ENCODE assay signal across 24 cellular contexts in the genomic region with DNA sequence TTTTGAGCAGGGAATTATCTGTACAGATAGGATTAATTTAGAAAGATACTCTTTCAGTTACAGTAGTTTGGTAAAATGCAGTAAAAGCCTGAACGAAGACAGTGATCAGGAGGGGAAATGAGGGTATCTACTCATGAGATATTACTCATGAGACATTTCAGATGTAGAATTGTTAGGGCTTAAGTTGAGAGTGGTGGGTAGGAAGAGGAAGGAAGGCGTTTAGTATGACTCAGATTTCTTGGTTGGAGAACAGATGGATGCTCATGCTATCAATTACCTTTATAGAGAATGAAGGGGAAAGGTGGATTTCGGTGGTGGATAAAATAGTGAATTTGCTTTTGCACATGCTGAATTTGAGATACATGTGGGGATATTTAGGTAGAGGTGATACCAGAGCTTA. TPM values are rescaled to one million over a fixed set of nuclear protein-coding genes. Genes with fewer than 3 reads are reported as not detected.
"Had no signal": no experiment of that assay in that cellular context is flagged by ENCODE, and none has a peak within 500 bp of the region (broad histone marks: within the 10 kb centered on the region; RNA-seq: fewer than 3 reads in every experiment).

No MANE protein-coding gene starts in this region.

- H3K27me3 ChIP-seq: colonic mucosa, dorsolateral prefrontal cortex, esophagus squamous epithelium, gastrocnemius medialis, heart right ventricle, left lung had no signal

- H3K27ac ChIP-seq: colonic mucosa, dorsolateral prefrontal cortex, epithelial cell of prostate, esophagus squamous epithelium, gastrocnemius medialis, heart right ventricle, left lung, lower lobe of right lung had no signal

- H3K9me3 ChIP-seq: colonic mucosa, esophagus squamous epithelium, gastrocnemius medialis, heart right ventricle, left lung, lower lobe of right lung, mucosa of descending colon had no signal

- DNase-seq: colonic mucosa; cortex of kidney; dorsolateral prefrontal cortex; effector CD4-positive, alpha-beta T cell; effector memory CD4-positive, alpha-beta T cell; erythroblast; esophagus squamous epithelium; foreskin fibroblast; foreskin melanocyte; gastrocnemius medialis; glutamatergic neuron; head of caudate nucleus; heart right ventricle; hippocampal formation; left cardiac atrium; left lung; left ventricle myocardium superior; lower lobe of right lung; mesenchymal stem cell; mucosa of descending colon; naive B cell; naive thymus-derived CD8-positive, alpha-beta T cell had no signal

- H3K36me3 ChIP-seq: colonic mucosa, esophagus squamous epithelium, gastrocnemius medialis, heart right ventricle, left lung, lower lobe of right lung had no signal

- H3K4me3 ChIP-seq: colonic mucosa, dorsolateral prefrontal cortex, esophagus squamous epithelium, gastrocnemius medialis, heart right ventricle, left lung, lower lobe of right lung, mucosa of descending colon had no signal

- H3K4me1 ChIP-seq: colonic mucosa, esophagus squamous epithelium, left lung, lower lobe of right lung had no signal

RNA-seq across cellular contexts. Expression of a gene that starts 15.8 kb away (rescaled TPM):
- total RNA-seq: kidney epithelial cell had no signal
